In genomic region chr2:110885256-110885655, GRCh38 we compare ENCODE assay signal across 7 cellular contexts.
"Had no signal": no experiment of that assay in that cellular context is flagged by ENCODE, and none has a peak within 500 bp of the region (broad histone marks: within the 10 kb centered on the region; RNA-seq: fewer than 3 reads in every experiment).

No MANE protein-coding gene starts in this region.

- FAIRE-seq: HTR-8/SVneo had no signal

- H3K27ac Mint-ChIP-seq: IgD-negative memory B cell had no signal

- H3K4me2 ChIP-seq: KMS-11 had no signal

- H3K4me1 Mint-ChIP-seq: IgD-negative memory B cell had no signal

- DNase-seq: IMR-90, KBM-7, KG1 had no signal

- H3K4me3 Mint-ChIP-seq: IgD-negative memory B cell had no signal

- H3K27ac ChIP-seq: HL-60, KMS-11 had no signal

- H3K36me3 Mint-ChIP-seq: IgD-negative memory B cell had no signal

- H3K9ac ChIP-seq: KMS-11 had no signal
